8 cellular contexts compared by ENCODE assay signal in genomic region chr2:106032676-106033075, GRCh38.
"Had no signal": no experiment of that assay in that cellular context is flagged by ENCODE, and none has a peak within 500 bp of the region (broad histone marks: within the 10 kb centered on the region; RNA-seq: fewer than 3 reads in every experiment).

No MANE protein-coding gene starts in this region.

- DNase-seq: GM23248, GOT3, H7, HFFc6 had no signal

- H3K4me1 ChIP-seq: HAP-1 had no signal

- H3K36me3 ChIP-seq: HAP-1 had no signal

- H3K9me3 ChIP-seq: HAP-1 had no signal

- H3K27ac ChIP-seq: GM23248, HL-60 had no signal

- H3K4me3 ChIP-seq: GM23248, HAP-1 had no signal

- ATAC-seq: HCT116, HepG2 had no signal
